ENCODE assay signal across 11 cellular contexts in genomic region chr9:109063765-109064164, GRCh38.
A peak's percentile ranks its signal among the peaks of the same experiment; 100 is the strongest.
DNase-seq lines count a peak whose midpoint lies in the region; ATAC-seq and TF ChIP-seq lines count a peak whose summit lies in the region.
"Had no signal": no experiment of that assay in that cellular context is flagged by ENCODE, and none has a peak within 500 bp of the region (broad histone marks: within the 10 kb centered on the region; RNA-seq: fewer than 3 reads in every experiment).

No MANE protein-coding gene starts in this region.

- no peak for ATAC-seq in GM21515 (IDR thresholded peaks at IDR 0.05; ENCODE audit: unreplicated experiment)
- ATAC-seq in HG03342 (IDR thresholded peaks at IDR 0.05; ENCODE audit: unreplicated experiment) = no peak

- peaks cover 64% of the 10 kb centered on the region for H3K36me3 Mint-ChIP-seq in activated T-cell treated with anti-CD3 and anti-CD28 coated beads, Interleukin-2, amount 50 U/mL, for 24 hours (ENCODE audit: low read depth)

- H3K4me1 Mint-ChIP-seq in activated T-cell treated with anti-CD3 and anti-CD28 coated beads, Interleukin-2, amount 50 U/mL, for 24 hours (ENCODE audit: low read depth) = peaks cover 6% of the 10 kb centered on the region

- DNase-seq in activated T-cell treated with anti-CD3 and anti-CD28 coated beads, Interleukin-2, amount 50 U/mL, for 24 hours = no peak
- no peak for DNase-seq in activated T-cell treated with anti-CD3 and anti-CD28 coated beads for 4 hours
- DNase-seq in NCI-H82 (lab: John Stamatoyannopoulos, UW) = peak; percentile 68
- peak; percentile 34 for DNase-seq in epithelial cell of esophagus (ENCODE audit: low read depth)
- peak; percentile 22 for DNase-seq in stromal cell of bone marrow (ENCODE audit: low read depth)
- DNase-seq in NCI-H774 (lab: John Stamatoyannopoulos, UW) = no peak
- DNase-seq: DND-41, NCI-H2081 treated with DMSO at 0.1 percent for 48 hours, nucleus accumbens had no signal

- TF ChIP-seq CTCF in epithelial cell of esophagus (IDR thresholded peaks at IDR 0.05; ENCODE audit: insufficient read depth, low read depth, low read length, missing control alignments) = no peak

- H3K27me3 Mint-ChIP-seq in activated T-cell treated with anti-CD3 and anti-CD28 coated beads, Interleukin-2, amount 50 U/mL, for 24 hours = no peaks in the 10 kb centered on the region

- H3K4me3 Mint-ChIP-seq in activated T-cell treated with anti-CD3 and anti-CD28 coated beads, Interleukin-2, amount 50 U/mL, for 24 hours = no peak overlapping the region

- H3K9me3 Mint-ChIP-seq in activated T-cell treated with anti-CD3 and anti-CD28 coated beads, Interleukin-2, amount 50 U/mL, for 24 hours = no peaks in the 10 kb centered on the region

- peak overlapping the region; percentile 3 for H3K27ac Mint-ChIP-seq in activated T-cell treated with anti-CD3 and anti-CD28 coated beads, Interleukin-2, amount 50 U/mL, for 24 hours

- H3K4me3 ChIP-seq in epithelial cell of esophagus (ENCODE audit: low read length) = no peak overlapping the region

Comparison
In these comparisons a context has a peak if more than half of its experiments do, and no peak if none do; other contexts are left out.
1. DNase-seq: peak in NCI-H82 (single experiment), epithelial cell of esophagus (single experiment) and stromal cell of bone marrow (single experiment); none in activated T-cell treated with anti-CD3 and anti-CD28 coated beads, Interleukin-2, amount 50 U/mL, for 24 hours (single experiment), activated T-cell treated with anti-CD3 and anti-CD28 coated beads for 4 hours (single experiment) and NCI-H774 (single experiment).